In genomic region chr1:50959303-50959912, GRCh38 we compare ENCODE assay signal across 8 cellular contexts. TPM values are rescaled to one million over a fixed set of nuclear protein-coding genes. Genes with fewer than 3 reads are reported as not detected.
A peak's percentile ranks its signal among the peaks of the same experiment; 100 is the strongest.
DNase-seq lines count a peak whose midpoint lies in the region; ATAC-seq lines count a peak whose summit lies in the region.

No MANE protein-coding gene starts in this region.

- H3K36me3 ChIP-seq in SK-N-MC (ENCODE audit: insufficient read depth, low read length) (peaks cover 11% of the 10 kb centered on the region; the same call in 1 of the 2 replicates), mucosa of rectum (ENCODE audit: control insufficient read depth in 2 of 2, insufficient read depth in 2 of 2, low read length in 2 of 2) (peaks cover 0 to 2% of the 10 kb centered on the region in 2 donors)
- H3K36me3 ChIP-seq in effector memory CD4-positive, alpha-beta T cell (ENCODE audit: control insufficient read depth, insufficient read depth, low read length): no peaks in the 10 kb centered on the region

- H3K27ac Mint-ChIP-seq in activated naive CD4-positive, alpha-beta T cell treated with anti-CD3 and anti-CD28 coated beads for 36 hours: peak overlapping the region; percentile 83

- DNase-seq in activated naive CD4-positive, alpha-beta T cell treated with anti-CD3 and anti-CD28 coated beads for 36 hours: peak; percentile 41
- no peak for DNase-seq in activated naive CD4-positive, alpha-beta T cell treated with Interleukin-2 at 50 U/mL for 16 hours
- DNase-seq in SK-N-MC (ENCODE audit: low read depth, low spot score): no peak
- no peak for DNase-seq in effector memory CD4-positive, alpha-beta T cell

- H3K4me3 ChIP-seq in SK-N-MC (peak overlapping the region; percentile 99), mucosa of rectum (ENCODE audit: low read length in 2 of 2) (peak overlapping the region; percentile 88 to 98)
- H3K4me3 ChIP-seq in effector memory CD4-positive, alpha-beta T cell (ENCODE audit: insufficient read depth, low read depth, low read length, poor library complexity, severe bottlenecking): peak overlapping the region; percentile 61

- intact Hi-C loops in activated naive CD4-positive, alpha-beta T cell treated with anti-CD3 and anti-CD28 coated beads for 36 hours (cut with micrococcal nuclease): loop anchor here (2.0 kb wide), 1 partner anchor 29 kb away; no protein-coding TSS in a partner anchor

- CTCF ChIA-PET in activated naive CD4-positive, alpha-beta T cell treated with anti-CD3 and anti-CD28 coated beads for 36 hours (lab: Charles Lee): interaction anchor here (1.2 to 1.5 kb wide), 2 partner anchors 9 to 30 kb away, joined by 4 to 6 read pairs; no protein-coding TSS in a partner anchor

- peaks cover 3% of the 10 kb centered on the region for H3K36me3 Mint-ChIP-seq in activated naive CD4-positive, alpha-beta T cell treated with anti-CD3 and anti-CD28 coated beads for 36 hours (ENCODE audit: low read depth)

- H3K4me1 ChIP-seq in effector memory CD4-positive, alpha-beta T cell (ENCODE audit: control insufficient read depth, insufficient read depth, low read length, poor library complexity, severe bottlenecking): peaks cover 9% of the 10 kb centered on the region
- H3K4me1 ChIP-seq in mucosa of rectum (ENCODE audit: control insufficient read depth in 2 of 2, insufficient read depth in 2 of 2, low read length in 2 of 2): peaks cover 7 to 14% of the 10 kb centered on the region in 2 donors

- H3K9me3 Mint-ChIP-seq in activated naive CD4-positive, alpha-beta T cell treated with anti-CD3 and anti-CD28 coated beads for 36 hours: no peaks in the 10 kb centered on the region

- H3K9ac ChIP-seq in SK-N-MC (ENCODE audit: insufficient read length) (peak overlapping the region; percentile 81), mucosa of rectum (ENCODE audit: low read depth in 1 of 2, low read length in 2 of 2) (peak overlapping the region; percentile 79 to 89)

- ATAC-seq in HG03095 (IDR thresholded peaks at IDR 0.05; ENCODE audit: unreplicated experiment) (peak; percentile 13), GM21515 (IDR thresholded peaks at IDR 0.05; ENCODE audit: unreplicated experiment) (no peak), HG02840 (IDR thresholded peaks at IDR 0.05; ENCODE audit: low FRiP score, unreplicated experiment) (no peak)

- H3K9me3 ChIP-seq in SK-N-MC (ENCODE audit: low read depth, low read length) (no peaks in the 10 kb centered on the region), mucosa of rectum (ENCODE audit: control insufficient read depth in 2 of 2, low read length in 2 of 2) (no peaks in the 10 kb centered on the region)
- no peaks in the 10 kb centered on the region for H3K9me3 ChIP-seq in effector memory CD4-positive, alpha-beta T cell (ENCODE audit: control insufficient read depth, low read length)

- no peaks in the 10 kb centered on the region for H3K27me3 ChIP-seq in effector memory CD4-positive, alpha-beta T cell (replicated peaks; ENCODE audit: control insufficient read depth, insufficient read depth, low read length, poor library complexity, severe bottlenecking)
- no peaks in the 10 kb centered on the region for H3K27me3 ChIP-seq in mucosa of rectum (ENCODE audit: control insufficient read depth in 2 of 2, insufficient read depth in 2 of 2, low read length in 2 of 2)

- peak overlapping the region; percentile 86 for H3K4me3 Mint-ChIP-seq in activated naive CD4-positive, alpha-beta T cell treated with anti-CD3 and anti-CD28 coated beads for 36 hours

- H3K4me1 Mint-ChIP-seq in activated naive CD4-positive, alpha-beta T cell treated with anti-CD3 and anti-CD28 coated beads for 36 hours (ENCODE audit: low read depth): peaks cover 33% of the 10 kb centered on the region

- no peaks in the 10 kb centered on the region for H3K27me3 Mint-ChIP-seq in activated naive CD4-positive, alpha-beta T cell treated with anti-CD3 and anti-CD28 coated beads for 36 hours (ENCODE audit: low read depth)

- H3K27ac ChIP-seq in SK-N-MC: peak overlapping the region; percentile 80; the same call in 1 of the 2 replicates
- peak overlapping the region; percentile 69 for H3K27ac ChIP-seq in effector memory CD4-positive, alpha-beta T cell (ENCODE audit: insufficient read depth, low read length, poor library complexity, severe bottlenecking)
- H3K27ac ChIP-seq in mucosa of rectum (ENCODE audit: low read depth in 2 of 2, low read length in 2 of 2): peak overlapping the region; percentile 89 to 92

RNA-seq across cellular contexts. Expression of gene FAF1, which starts 0.7 kb away (rescaled TPM):
- 10 to 100 TPM; 87.9 to 90.1 TPM for total RNA-seq in activated naive CD4-positive, alpha-beta T cell treated with anti-CD3 and anti-CD28 coated beads for 36 hours

RNA-seq across cellular contexts. Expression of gene CDKN2C, which starts 10.6 kb away (rescaled TPM):
- total RNA-seq in activated naive CD4-positive, alpha-beta T cell treated with anti-CD3 and anti-CD28 coated beads for 36 hours: 10 to 100 TPM; 13.5 to 14.4 TPM
